In the genomic region with DNA sequence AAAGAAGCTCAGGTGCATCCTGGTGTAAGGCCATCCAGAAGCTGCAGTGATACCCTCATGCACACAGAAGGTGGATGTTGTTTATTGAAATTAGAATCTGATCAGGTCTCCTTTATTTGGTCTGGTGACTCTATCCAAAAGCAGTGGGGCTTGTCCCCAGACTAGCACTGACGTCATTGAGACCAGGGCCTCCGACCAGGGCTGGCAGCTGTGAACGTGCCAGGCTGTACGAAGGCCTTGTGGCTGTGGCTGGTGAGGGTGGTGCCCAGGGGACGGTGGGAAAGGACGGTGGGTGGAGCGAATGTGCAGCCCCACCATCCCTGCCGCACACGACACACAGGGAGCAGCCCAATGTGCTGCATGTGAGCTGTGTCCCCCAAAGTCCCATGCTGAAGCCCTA, we compare ENCODE assay signal across 17 cellular contexts.
"Had no signal": no experiment of that assay in that cellular context is flagged by ENCODE, and none has a peak within 500 bp of the region (broad histone marks: within the 10 kb centered on the region; RNA-seq: fewer than 3 reads in every experiment).

No MANE protein-coding gene starts in this region.

- H3K36me3 Mint-ChIP-seq: activated CD8-positive, alpha-beta memory T cell treated with anti-CD3 and anti-CD28 coated beads, Interleukin-2, amount 10 ng/mL, durations not matched to agents 7 days and 5 days; natural killer cell treated with Interleukin-12 subunit alpha and Interleukin-12 subunit beta and Interleukin-15 and Interleukin-18, amount 100 ng/mL, for 72 hours; type B pancreatic cell had no signal

- H3K27ac ChIP-seq: adrenal gland, gastrocnemius medialis, skin epidermis, suprapubic skin had no signal

- H3K27me3 ChIP-seq: adrenal gland, gastrocnemius medialis had no signal

- H3K9me3 Mint-ChIP-seq: endodermal cell; natural killer cell treated with Interleukin-12 subunit alpha and Interleukin-12 subunit beta and Interleukin-15 and Interleukin-18, amount 100 ng/mL, for 72 hours; type B pancreatic cell had no signal

- H3K4me3 ChIP-seq: adrenal gland, gastrocnemius medialis, skin epidermis, suprapubic skin had no signal

- ATAC-seq: activated CD4-positive, CD25-positive, alpha-beta regulatory T cell treated with anti-CD3 and anti-CD28 coated beads, Interleukin-2, amount 50 U/mL, for 24 hours; activated CD8-positive, alpha-beta memory T cell treated with anti-CD3 and anti-CD28 coated beads, Interleukin-2, amount 10 ng/mL, durations not matched to agents 7 days and 5 days; gastrocnemius medialis; left lobe of liver; stimulated activated naive CD8-positive, alpha-beta T cell treated with anti-CD3 and anti-CD28 coated beads, Interleukin-15, Interleukin-2, amounts not matched to agents 100 U/mL and 50 U/mL, for 24 hours had no signal

- H3K36me3 ChIP-seq: adrenal gland, gastrocnemius medialis, suprapubic skin had no signal

- H3K4me1 Mint-ChIP-seq: activated CD8-positive, alpha-beta memory T cell treated with anti-CD3 and anti-CD28 coated beads, Interleukin-2, amount 10 ng/mL, durations not matched to agents 7 days and 5 days; endodermal cell had no signal

- H3K4me1 ChIP-seq: adrenal gland, gastrocnemius medialis, suprapubic skin had no signal

- H3K9me3 ChIP-seq: adrenal gland, gastrocnemius medialis, suprapubic skin had no signal

- H3K27ac Mint-ChIP-seq: activated CD8-positive, alpha-beta memory T cell treated with anti-CD3 and anti-CD28 coated beads, Interleukin-2, amount 10 ng/mL, durations not matched to agents 7 days and 5 days; endodermal cell; natural killer cell treated with Interleukin-12 subunit alpha and Interleukin-12 subunit beta and Interleukin-15 and Interleukin-18, amount 100 ng/mL, for 72 hours; type B pancreatic cell had no signal

- DNase-seq: activated CD8-positive, alpha-beta memory T cell treated with anti-CD3 and anti-CD28 coated beads, Interleukin-2, amount 10 ng/mL, durations not matched to agents 7 days and 5 days; activated naive CD4-positive, alpha-beta T cell treated with anti-CD3 and anti-CD28 coated beads, Interleukin-2, amount 50 U/mL, for 16 hours; activated T-cell treated with anti-CD3 and anti-CD28 coated beads, Interleukin-2, amount 50 U/mL, for 1 hour; adrenal gland; endodermal cell; erythroblast; gastrocnemius medialis; mammary epithelial cell; nucleus accumbens; stimulated activated CD4-positive, alpha-beta T cell treated with anti-CD3 and anti-CD28 coated beads, Interleukin-4, amount 100 ng/mL, for 24 hours; stimulated activated naive CD8-positive, alpha-beta T cell treated with anti-CD3 and anti-CD28 coated beads, Interleukin-15, Interleukin-2, amounts not matched to agents 100 U/mL and 50 U/mL, for 24 hours had no signal

- H3K4me3 Mint-ChIP-seq: activated CD8-positive, alpha-beta memory T cell treated with anti-CD3 and anti-CD28 coated beads, Interleukin-2, amount 10 ng/mL, durations not matched to agents 7 days and 5 days; endodermal cell; natural killer cell treated with Interleukin-12 subunit alpha and Interleukin-12 subunit beta and Interleukin-15 and Interleukin-18, amount 100 ng/mL, for 72 hours; type B pancreatic cell had no signal

- H3K27me3 Mint-ChIP-seq: activated CD8-positive, alpha-beta memory T cell treated with anti-CD3 and anti-CD28 coated beads, Interleukin-2, amount 10 ng/mL, durations not matched to agents 7 days and 5 days; natural killer cell treated with Interleukin-12 subunit alpha and Interleukin-12 subunit beta and Interleukin-15 and Interleukin-18, amount 100 ng/mL, for 72 hours had no signal
